Comparison of ENCODE assay signal across 16 cellular contexts in the genomic region with DNA sequence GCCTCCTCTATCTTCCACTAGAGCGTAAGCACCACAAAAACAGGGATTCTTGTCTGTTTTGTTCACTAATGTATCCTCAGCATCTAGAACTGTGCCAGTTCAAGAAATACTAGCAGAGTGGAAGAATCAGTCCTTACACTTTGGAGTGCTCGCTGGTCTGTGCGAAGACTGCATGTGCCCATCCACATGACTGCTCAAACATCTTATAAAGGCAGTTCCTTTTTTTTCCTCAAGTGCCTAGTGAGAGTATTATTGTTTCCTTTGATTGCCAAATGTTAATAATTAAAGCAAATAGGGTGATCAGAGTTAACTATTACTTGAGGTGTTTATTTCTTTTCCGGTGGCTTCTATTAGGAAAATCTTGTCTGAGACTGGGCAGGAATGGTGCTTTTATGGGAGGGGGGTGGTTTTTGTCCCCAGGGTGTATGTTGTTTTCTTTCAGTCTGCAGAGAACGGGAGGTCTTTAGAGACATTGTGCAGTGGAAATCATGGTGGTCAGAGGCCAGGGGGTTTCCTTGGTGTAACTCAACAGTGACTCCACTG. TPM values are rescaled to one million over a fixed set of nuclear protein-coding genes. Genes with fewer than 3 reads are reported as not detected.
"Had no signal": no experiment of that assay in that cellular context is flagged by ENCODE, and none has a peak within 500 bp of the region (broad histone marks: within the 10 kb centered on the region; RNA-seq: fewer than 3 reads in every experiment).

No MANE protein-coding gene starts in this region.

- H3K27me3 ChIP-seq: esophagus squamous epithelium, heart left ventricle, right atrium auricular region, tibial artery had no signal

- DNase-seq: activated CD4-positive, alpha-beta T cell treated with anti-CD3 and anti-CD28 coated beads for 1 hour; activated CD4-positive, alpha-beta T cell treated with anti-CD3 and anti-CD28 coated beads, Interleukin-2, amount 50 U/mL, for 48 hours; activated CD8-positive, alpha-beta memory T cell treated with anti-CD3 and anti-CD28 coated beads, Interleukin-2, amount 10 ng/mL, durations not matched to agents 7 days and 5 days; activated gamma-delta T cell treated with Interleukin-2 at 50 U/mL for 16 hours; activated naive CD8-positive, alpha-beta T cell treated with anti-CD3 and anti-CD28 coated beads for 36 hours; activated T-cell treated with anti-CD3 and anti-CD28 coated beads, Interleukin-2, amount 50 U/mL, for 48 hours; anterior cingulate cortex; esophagus squamous epithelium; heart left ventricle; islet precursor cell; T-helper 9 cell; tibial artery had no signal

- H3K9me3 ChIP-seq: esophagus squamous epithelium, heart left ventricle, right atrium auricular region, tibial artery had no signal

- H3K27ac ChIP-seq: esophagus squamous epithelium, heart left ventricle, right atrium auricular region, tibial artery had no signal

- H3K4me3 ChIP-seq: esophagus squamous epithelium, heart left ventricle, right atrium auricular region, smooth muscle cell, tibial artery had no signal

- H3K36me3 ChIP-seq: esophagus squamous epithelium, heart left ventricle, right atrium auricular region, tibial artery had no signal

- ATAC-seq: activated CD8-positive, alpha-beta memory T cell treated with anti-CD3 and anti-CD28 coated beads, Interleukin-2, amount 10 ng/mL, durations not matched to agents 7 days and 5 days; heart left ventricle; stimulated activated effector memory CD8-positive, alpha-beta T cell treated with anti-CD3 and anti-CD28 coated beads, Interleukin-12 subunit alpha, Interleukin-12 subunit beta, amount 100 ng/mL, for 72 hours had no signal

- H3K4me2 ChIP-seq: smooth muscle cell had no signal

RNA-seq across cellular contexts. Expression of a gene that starts 45.6 kb away (rescaled TPM):
- total RNA-seq: activated CD8-positive, alpha-beta memory T cell treated with anti-CD3 and anti-CD28 coated beads, Interleukin-2, amount 10 ng/mL, durations not matched to agents 7 days and 5 days; activated naive CD8-positive, alpha-beta T cell treated with anti-CD3 and anti-CD28 coated beads for 36 hours; SK-MEL-5 had no signal
